In the genomic region with DNA sequence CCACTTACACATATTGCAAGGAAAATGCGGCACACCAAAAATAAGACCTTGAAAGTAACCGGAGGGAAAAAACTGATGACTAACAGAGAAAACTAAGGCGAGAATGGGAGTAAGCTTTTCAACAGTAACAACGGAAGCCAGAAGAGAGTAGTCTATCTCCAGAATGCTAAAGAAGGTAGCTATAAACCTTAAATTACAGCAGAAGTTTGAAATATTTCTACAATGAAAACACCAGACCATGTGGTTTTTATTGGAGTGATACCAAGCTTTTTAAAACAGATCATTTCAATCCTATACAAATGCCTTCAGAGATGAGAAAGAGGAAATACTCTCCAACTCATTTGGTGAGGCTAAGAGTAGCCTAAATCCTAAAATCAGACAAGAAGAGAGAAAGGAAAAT, we compare ENCODE assay signal across 21 cellular contexts.
DNase-seq lines count a peak whose midpoint lies in the region; ATAC-seq and TF ChIP-seq lines count a peak whose summit lies in the region.
"Had no signal": no experiment of that assay in that cellular context is flagged by ENCODE, and none has a peak within 500 bp of the region (broad histone marks: within the 10 kb centered on the region; RNA-seq: fewer than 3 reads in every experiment).

No MANE protein-coding gene starts in this region.

- TF ChIP-seq CTCF in AG04449 (IDR thresholded peaks at IDR 0.05; ENCODE audit: insufficient read depth, low read length, missing control alignments) (no peak), HFF-Myc (IDR thresholded peaks at IDR 0.05; ENCODE audit: low read depth, low read length, missing control alignments) (no peak), ascending aorta (IDR thresholded peaks at IDR 0.05) (no peak)

- H3K9ac ChIP-seq in adipocyte (ENCODE audit: low read length): no peak overlapping the region

- H3K4me3 ChIP-seq in AG04449 (ENCODE audit: low read depth, low read length): no peak overlapping the region
- no peak overlapping the region for H3K4me3 ChIP-seq in HFF-Myc (replicated peaks; ENCODE audit: low read depth, low read length)
- no peak overlapping the region for H3K4me3 ChIP-seq in adipocyte (ENCODE audit: low read length)
- H3K4me3 ChIP-seq in ascending aorta: no peak overlapping the region
- H3K4me3 ChIP-seq: psoas muscle, spleen had no signal

- no peaks in the 10 kb centered on the region for H3K4me1 ChIP-seq in adipocyte (ENCODE audit: control insufficient read depth, insufficient read depth, low read length)
- no peaks in the 10 kb centered on the region for H3K4me1 ChIP-seq in ascending aorta
- H3K4me1 ChIP-seq: psoas muscle, spleen had no signal

- POLR2A ChIA-PET in AG04449 (lab: Yijun Ruan, JAX): interaction anchor here (1.0 kb wide), 2 partner anchors 146 to 305 kb away, joined by 3 read pairs; no protein-coding TSS in a partner anchor

- no peak for ATAC-seq in GM18498 (IDR thresholded peaks at IDR 0.05; ENCODE audit: unreplicated experiment)
- ATAC-seq: left lobe of liver, psoas muscle had no signal

- peak; percentile 68 for DNase-seq in AG04449 (ENCODE audit: low read depth, low spot score)
- peak; percentile 47 for DNase-seq in HFF-Myc (ENCODE audit: extremely low read depth, low read depth)
- peak; percentile 56 for DNase-seq in adipocyte (ENCODE audit: low read depth)
- peak; percentile 83 for DNase-seq in fibroblast of peridontal ligament (ENCODE audit: extremely low read depth)
- DNase-seq in NCI-H526 (lab: John Stamatoyannopoulos, UW): no peak
- no peak for DNase-seq in ascending aorta (ENCODE audit: low spot score in 2 of 2)
- DNase-seq in putamen (ENCODE audit: low spot score): no peak
- DNase-seq: activated CD4-positive, alpha-beta memory T cell treated with anti-CD3 and anti-CD28 coated beads for 36 hours; activated naive CD4-positive, alpha-beta T cell treated with Interleukin-2 at 50 U/mL for 16 hours; activated T-cell treated with anti-CD3 and anti-CD28 coated beads for 4 hours; CD4-positive, CD25-positive, alpha-beta regulatory T cell; glutamatergic neuron; midbrain; NCI-H526 treated with DMSO at 0.1 percent for 48 hours; OCI-M1; psoas muscle; SHP77; spleen; stimulated activated CD8-positive, alpha-beta memory T cell treated with anti-CD3 and anti-CD28 coated beads, Interleukin-4, amount 100 ng/mL, for 48 hours had no signal

- H3K9me3 ChIP-seq in adipocyte (ENCODE audit: control insufficient read depth, low read length): no peaks in the 10 kb centered on the region
- no peaks in the 10 kb centered on the region for H3K9me3 ChIP-seq in ascending aorta
- H3K9me3 ChIP-seq: psoas muscle, spleen had no signal

- CTCF ChIA-PET in AG04449 (lab: Yijun Ruan, JAX): interaction anchor here (0.9 to 1.4 kb wide), 5 partner anchors 11 to 242 kb away, joined by 3 to 5 read pairs (median 3); no protein-coding TSS in a partner anchor

- intact Hi-C loops in ascending aorta (cut with DNase I): no loop called here

- H3K36me3 ChIP-seq in adipocyte (ENCODE audit: control insufficient read depth, insufficient read depth, low read length, severe bottlenecking): peaks cover 95% of the 10 kb centered on the region
- H3K36me3 ChIP-seq in ascending aorta: peaks cover 49 to 82% of the 10 kb centered on the region in 2 donors

- H3K27ac ChIP-seq in ascending aorta: no peak overlapping the region
- H3K27ac ChIP-seq: psoas muscle, spleen had no signal

- H3K27me3 ChIP-seq in adipocyte (replicated peaks; ENCODE audit: control insufficient read depth, insufficient read depth, low read length): no peaks in the 10 kb centered on the region
- no peaks in the 10 kb centered on the region for H3K27me3 ChIP-seq in ascending aorta
- H3K27me3 ChIP-seq: spleen had no signal

Comparison
In these comparisons a context has a peak if more than half of its experiments do, and no peak if none do; other contexts are left out.
1. DNase-seq: peak in AG04449 (single experiment), HFF-Myc (single experiment), adipocyte (single experiment) and fibroblast of peridontal ligament (single experiment); none in NCI-H526 (0 of 2), ascending aorta (0 of 2) and putamen (single experiment).